ENCODE assay signal across 2 cellular contexts in genomic region chr10:1049425-1049958, GRCh38.
TF ChIP-seq lines count a peak whose summit lies in the region.

No MANE protein-coding gene starts in this region.

TF ChIP-seq in A549, 52 proteins besides CTCF, POLR2A, EP300 and RAD21:
- TF ChIP-seq KDM1A (IDR thresholded peaks at IDR 0.05; ENCODE audit: low read depth) (peak; percentile 24; the same call in 1 of the 2 replicates), MAZ (IDR thresholded peaks at IDR 0.05; ENCODE audit: borderline replicate concordance, low read depth, low read length) (peak; percentile 90; the same call in 1 of the 2 replicates), NFE2L2 (conservative IDR thresholded peaks at IDR 0.05; ENCODE audit: low read length) (no peak), JUN (IDR thresholded peaks at IDR 0.05) (peak in 1 of 2 experiments; percentile 36; a peak in 2 of 5 replicates)

TF ChIP-seq in GM12878, 131 proteins besides CTCF, POLR2A, EP300 and RAD21:
- TF ChIP-seq EGR1 (IDR thresholded peaks at IDR 0.05; ENCODE audit: borderline replicate concordance in 1 of 2, low read depth in 2 of 2, low read length in 2 of 2) (0 out of 3 replicates have a peak, but pooled peaks of 1 of the 2 experiments have one; percentile 37), IRF3 (IDR thresholded peaks at IDR 0.05) (peak; percentile 12; the same call in 1 of the 2 replicates), POLR2AphosphoS2 (IDR thresholded peaks at IDR 0.05; ENCODE audit: low read depth, low read length) (no peak), ZBED1 (IDR thresholded peaks at IDR 0.05; ENCODE audit: borderline replicate concordance) (0 out of 2 replicates have a peak, but pooled peaks have one; percentile 34), ATF7 (IDR thresholded peaks at IDR 0.05; ENCODE audit: low read depth) (peak; percentile 60; the same call in 1 of the 2 replicates), MYC (IDR thresholded peaks at IDR 0.05; ENCODE audit: insufficient read depth, insufficient read length, insufficient replicate concordance, low read length, severe bottlenecking) (no peak), SKIL (IDR thresholded peaks at IDR 0.05; ENCODE audit: low read depth, poor library complexity, severe bottlenecking) (peak; percentile 58), POU2F2 (IDR thresholded peaks at IDR 0.05; ENCODE audit: borderline replicate concordance, low read depth, low read length) (peak; percentile 2; the same call in 1 of the 3 replicates), NBN (IDR thresholded peaks at IDR 0.05) (0 out of 2 replicates have a peak, but pooled peaks have one; percentile 40), CEBPB (IDR thresholded peaks at IDR 0.05; ENCODE audit: borderline replicate concordance in 1 of 2, low read depth in 2 of 2, low read length in 2 of 2) (no peak), BCL11A (IDR thresholded peaks at IDR 0.05; ENCODE audit: low read depth, low read length) (0 out of 2 replicates have a peak, but pooled peaks have one; percentile 1), NKRF (conservative IDR thresholded peaks at IDR 0.05) (peak; percentile 75), CBFB (IDR thresholded peaks at IDR 0.05; ENCODE audit: low read depth) (0 out of 2 replicates have a peak, but pooled peaks have one; percentile 8), YBX1 (IDR thresholded peaks at IDR 0.05) (0 out of 2 replicates have a peak, but pooled peaks have one; percentile 14), RELA (IDR thresholded peaks at IDR 0.05; ENCODE audit: borderline replicate concordance, partially characterized antibody) (no peak), TAF1 (IDR thresholded peaks at IDR 0.05; ENCODE audit: borderline replicate concordance, low read depth, low read length) (peak; percentile 39; the same call in 1 of the 2 replicates), RB1 (IDR thresholded peaks at IDR 0.05; ENCODE audit: borderline replicate concordance) (0 out of 2 replicates have a peak, but pooled peaks have one; percentile 3), MTA3 (IDR thresholded peaks at IDR 0.05; ENCODE audit: borderline replicate concordance, low read length) (peak; percentile 86; the same call in 1 of the 2 replicates), SMARCA5 (IDR thresholded peaks at IDR 0.05) (0 out of 2 replicates have a peak, but pooled peaks have one; percentile 19), RUNX3 (IDR thresholded peaks at IDR 0.05; ENCODE audit: low read length) (peak; percentile 29; the same call in 1 of the 2 replicates), ZNF687 (IDR thresholded peaks at IDR 0.05) (0 out of 2 replicates have a peak, but pooled peaks have one; percentile 5), HDAC2 (IDR thresholded peaks at IDR 0.05) (no peak), PML (IDR thresholded peaks at IDR 0.05; ENCODE audit: low read length) (0 out of 2 replicates have a peak, but pooled peaks have one; percentile 48)
